Comparison of ENCODE assay signal across 9 cellular contexts in genomic region chr7:2477447-2478386, GRCh38. TPM values are rescaled to one million over a fixed set of nuclear protein-coding genes. Genes with fewer than 3 reads are reported as not detected.
DNase-seq lines count a peak whose midpoint lies in the region; ATAC-seq, FAIRE-seq and TF ChIP-seq lines count a peak whose summit lies in the region.
"Had no signal": no experiment of that assay in that cellular context is flagged by ENCODE, and none has a peak within 500 bp of the region (broad histone marks: within the 10 kb centered on the region; RNA-seq: fewer than 3 reads in every experiment).

No MANE protein-coding gene starts in this region.

- BruUV-seq in A673 (replicated peaks; lab: Mats Ljungman, UMichigan) = no TSS peak
- no TSS peak for BruUV-seq in HepG2 (replicated peaks; lab: Mats Ljungman, UMichigan)

- H3K79me2 ChIP-seq in HepG2 (ENCODE audit: insufficient read depth, low read length) = no peaks in the 10 kb centered on the region

- no peak for FAIRE-seq in HepG2 (lab: Jason Lieb, UNC)
- FAIRE-seq: islet of Langerhans had no signal

- H3K4me3 Mint-ChIP-seq in central memory CD8-positive, alpha-beta T cell = no peak overlapping the region

- ATAC-seq in GM18505 (IDR thresholded peaks at IDR 0.05; ENCODE audit: unreplicated experiment) = peak; percentile 53
- peak; percentile 80 for ATAC-seq in central memory CD8-positive, alpha-beta T cell (replicated peaks; ENCODE audit: extremely low read depth, poor library complexity, severe bottlenecking)
- ATAC-seq in HepG2 = peak; percentile 92

- in situ Hi-C loops in HepG2 (cut with HindIII; ENCODE audit: extremely low pct_ligation_motif_present, low pct_unique_long_range_greater_than_20kb) = no loop called here

- H3K4me1 Mint-ChIP-seq in central memory CD8-positive, alpha-beta T cell = no peaks in the 10 kb centered on the region

- no peaks in the 10 kb centered on the region for H3K36me3 ChIP-seq in A673 (ENCODE audit: insufficient read depth, low read length, poor library complexity, severe bottlenecking)
- H3K36me3 ChIP-seq in HepG2 (replicated peaks in 1 of 2; ENCODE audit: control insufficient read depth in 1 of 2, insufficient read depth in 2 of 2, low read length in 2 of 2) = no peaks in the 10 kb centered on the region
- no peaks in the 10 kb centered on the region for H3K36me3 ChIP-seq in ovary

- intact Hi-C loops in A673 (cut with micrococcal nuclease; ENCODE audit: unreplicated experiment) = no loop called here
- intact Hi-C loops in HepG2 (cut with micrococcal nuclease; ENCODE audit: unreplicated experiment) = loop anchor here (5.0 to 10.0 kb wide), 2 partner anchors 45 to 87 kb away; no protein-coding TSS in a partner anchor
- intact Hi-C loops in ovary (cut with DNase I) = loop anchor here in 1 of 4 donors (10.0 kb wide), 1 partner anchor 97 kb away; no protein-coding TSS in a partner anchor

- peaks cover 3% of the 10 kb centered on the region for H3K36me3 Mint-ChIP-seq in central memory CD8-positive, alpha-beta T cell (ENCODE audit: insufficient read depth)

- H2AFZ ChIP-seq in HepG2 (ENCODE audit: low read length) = no peak overlapping the region

- POLR2A ChIA-PET in A673 (lab: Charles Lee; ENCODE audit: low non-redundant PET) (no interaction called here), HepG2 (lab: Yijun Ruan, JAX) (no interaction called here)

- TF ChIP-seq EP300 in HepG2 (IDR thresholded peaks at IDR 0.05; ENCODE audit: low read depth in 2 of 2, low read length in 2 of 2) (no peak), HepG2 (CRISPR knock-in tag; IDR thresholded peaks at IDR 0.05; ENCODE audit: borderline replicate concordance) (no peak), ovary (IDR thresholded peaks at IDR 0.05) (no peak)

- H3K9me3 ChIP-seq in A673 (ENCODE audit: low read depth, low read length, poor library complexity, severe bottlenecking) (no peaks in the 10 kb centered on the region), HepG2 (ENCODE audit: low read length) (no peaks in the 10 kb centered on the region), ovary (no peaks in the 10 kb centered on the region)

- H3K4me3 ChIP-seq in A673 (ENCODE audit: low read depth, low read length, poor library complexity, severe bottlenecking) (no peak overlapping the region), HepG2 (replicated peaks in 1 of 3; ENCODE audit: insufficient read depth in 1 of 3, low read depth in 2 of 3, low read length in 3 of 3) (no peak overlapping the region; a peak in 1 of 6 replicates), ovary (no peak overlapping the region)

- peak; percentile 54 for TF ChIP-seq CTCF in A673 (conservative IDR thresholded peaks at IDR 0.05; ENCODE audit: low read depth, low read length)
- TF ChIP-seq CTCF in HepG2 (CRISPR knock-in tag; IDR thresholded peaks at IDR 0.05) = peak; percentile 96
- peak in 1 of 3 donors; percentile 27 for TF ChIP-seq CTCF in ovary (IDR thresholded peaks at IDR 0.05)

- no peaks in the 10 kb centered on the region for H3K27me3 Mint-ChIP-seq in central memory CD8-positive, alpha-beta T cell

- H3K9me3 Mint-ChIP-seq in central memory CD8-positive, alpha-beta T cell = peaks cover 1% of the 10 kb centered on the region

- H3K27ac ChIP-seq in A673 (ENCODE audit: low read depth, low read length, poor library complexity, severe bottlenecking) = no peak overlapping the region
- H3K27ac ChIP-seq in HepG2 (ENCODE audit: extremely low read length, insufficient read depth, low read length) = no peak overlapping the region
- H3K27ac ChIP-seq in ovary = no peak overlapping the region

- H3K27ac Mint-ChIP-seq in central memory CD8-positive, alpha-beta T cell (ENCODE audit: low read depth) = no peak overlapping the region

- H3K4me1 ChIP-seq in A673 (ENCODE audit: insufficient read depth, low read length, poor library complexity, severe bottlenecking) = no peaks in the 10 kb centered on the region
- peaks cover 38% of the 10 kb centered on the region for H3K4me1 ChIP-seq in HepG2 (ENCODE audit: insufficient read depth, low read length)
- no peaks in the 10 kb centered on the region for H3K4me1 ChIP-seq in ovary (ENCODE audit: insufficient read depth)

- H3K9ac ChIP-seq in HepG2 (ENCODE audit: insufficient read depth, low read depth, low read length) = no peak overlapping the region

- peak; percentile 39 for DNase-seq in A673 (ENCODE audit: low spot score)
- DNase-seq in MV-4-11 (lab: John Stamatoyannopoulos, UW) = peak; percentile 71
- DNase-seq in activated CD4-positive, alpha-beta T cell treated with anti-CD3 and anti-CD28 coated beads for 1 hour = peak; percentile 41
- DNase-seq in central memory CD8-positive, alpha-beta T cell (ENCODE audit: low spot score in 2 of 2) = peak; percentile 37 to 41
- peak; percentile 34 for DNase-seq in HepG2 (ENCODE audit: low spot score)
- peak; percentile 20 for DNase-seq in stimulated activated CD8-positive, alpha-beta memory T cell treated with anti-CD3 and anti-CD28 coated beads, Interleukin-12 subunit alpha, Interleukin-12 subunit beta, amount 100 ng/mL, for 24 hours (ENCODE audit: extremely low read depth)
- DNase-seq in ovary = no peak

- CTCF ChIA-PET in A673 (lab: Charles Lee) = interaction anchor here (1.4 kb wide), 1 partner anchor 9 kb away, joined by 4 read pairs; no protein-coding TSS in a partner anchor
- CTCF ChIA-PET in HepG2 (lab: Yijun Ruan, JAX; ENCODE audit: low intra/inter-chr PET ratio, low total read pairs) = interaction anchor here (0.6 kb wide), 1 partner anchor 813 kb away, joined by 3 read pairs; no protein-coding TSS in a partner anchor

- TF ChIP-seq POLR2A in GM18505 (IDR thresholded peaks at IDR 0.05; ENCODE audit: borderline replicate concordance, extremely low read depth, insufficient read depth, insufficient read length) = no peak
- TF ChIP-seq POLR2A in HepG2 (IDR thresholded peaks at IDR 0.05; ENCODE audit: insufficient read depth in 1 of 2, low read depth in 2 of 2, low read length in 2 of 2) = no peak
- no peak for TF ChIP-seq POLR2A in ovary (IDR thresholded peaks at IDR 0.05)

- 29% methylated on average over 7 of the region's 34 CpGs for WGBS in HepG2 (ENCODE audit: low lambda C conversion rate)
- WGBS in ovary, 3 donors = 47 to 51% (median 49%) methylated on average over 33 to 34 of the region's 34 CpGs

- no peaks in the 10 kb centered on the region for H3K27me3 ChIP-seq in A673 (replicated peaks; ENCODE audit: insufficient read depth, low read depth, low read length, poor library complexity)
- H3K27me3 ChIP-seq in HepG2 (ENCODE audit: control insufficient read depth in 1 of 2, insufficient read depth in 2 of 2, low read length in 2 of 2) = peaks cover 16 to 63% of the 10 kb centered on the region in 2 experiments
- no peaks in the 10 kb centered on the region for H3K27me3 ChIP-seq in ovary

- H4K20me1 ChIP-seq in HepG2 (ENCODE audit: insufficient read depth, low read length) = no peaks in the 10 kb centered on the region

- H3K4me2 ChIP-seq in HepG2 (ENCODE audit: low read depth, low read length) = peak overlapping the region; percentile 41; the same call in 1 of the 2 replicates

- peak; percentile 84 for TF ChIP-seq RAD21 in HepG2 (CRISPR knock-in tag; IDR thresholded peaks at IDR 0.05)

RNA-seq across cellular contexts. Expression of gene GRIFIN, which starts 1.5 kb away (rescaled TPM):
- total RNA-seq in A673 (2021) (not detected in 2 replicates), HepG2 (2016; rRNA removed; fragmentation: Illumina TruSeq; extraction: Trizol) (not detected in 2 replicates), ovary (not detected)
- total RNA-seq in HepG2 (2016; cell fraction: cytosol; rRNA removed; fragmentation: Illumina TruSeq; extraction: Trizol; ENCODE audit: low read depth) = not detected in 2 replicates
- not detected in 2 replicates for total RNA-seq in HepG2 (2016; cell fraction: insoluble cytoplasmic fraction; rRNA removed; fragmentation: Illumina TruSeq; extraction: Trizol)
- not detected in 2 replicates for total RNA-seq in HepG2 (2016; cell fraction: membrane; rRNA removed; fragmentation: Illumina TruSeq; extraction: Trizol)
- not detected in 2 replicates for total RNA-seq in HepG2 (2016; cell fraction: nucleus; rRNA removed; fragmentation: Illumina TruSeq; extraction: Trizol)
- polyA plus RNA-seq in HepG2 (2011; rRNA removed) (not detected in 2 replicates), ovary (not detected)
- not detected in 2 replicates for polyA plus RNA-seq in HepG2 (2011; cell fraction: cytosol; rRNA removed)
- not detected in 2 replicates for polyA plus RNA-seq in HepG2 (2011; cell fraction: nucleus; rRNA removed)
- polyA plus RNA-seq in HepG2 (2012) = not detected in 2 replicates
- not detected in 2 replicates for polyA plus RNA-seq in HepG2 (2016; cell fraction: cytosol; fragmentation: Illumina TruSeq; extraction: Trizol; ENCODE audit: low read depth)
- polyA plus RNA-seq in HepG2 (2016; cell fraction: insoluble cytoplasmic fraction; fragmentation: Illumina TruSeq; extraction: Trizol; ENCODE audit: low read depth) = not detected in 2 replicates
- not detected in 2 replicates for polyA plus RNA-seq in HepG2 (2016; cell fraction: membrane; fragmentation: Illumina TruSeq; extraction: Trizol; ENCODE audit: low read depth)
- polyA plus RNA-seq in HepG2 (2016; cell fraction: nucleus; fragmentation: Illumina TruSeq; extraction: Trizol; ENCODE audit: insufficient read depth, low read depth) = not detected in 2 replicates
- not detected in 2 replicates for polyA minus RNA-seq in HepG2 (2011; rRNA and poly(A)+ RNA removed; ENCODE audit: low replicate concordance)
- polyA minus RNA-seq in HepG2 (2011; cell fraction: cytosol; rRNA and poly(A)+ RNA removed) = not detected in 2 replicates
- not detected in 2 replicates for polyA minus RNA-seq in HepG2 (2011; cell fraction: nucleus; rRNA and poly(A)+ RNA removed)

RNA-seq across cellular contexts. Expression of gene LFNG, which starts 41.9 kb away (rescaled TPM):
- total RNA-seq in A673 (2021) (8.7 and 11.7 TPM in 2 replicates), HepG2 (2016; rRNA removed; fragmentation: Illumina TruSeq; extraction: Trizol) (0.44 TPM in 1 of 2 replicates, not detected in the other), ovary (1 to 10 TPM in 6 of 7 donors, under 1 TPM in 1; 0.86 to 8.2 (median 3.3) TPM)
- not detected in 2 replicates for total RNA-seq in HepG2 (2016; cell fraction: cytosol; rRNA removed; fragmentation: Illumina TruSeq; extraction: Trizol; ENCODE audit: low read depth)
- 0.18 and 0.80 TPM in 2 replicates for total RNA-seq in HepG2 (2016; cell fraction: insoluble cytoplasmic fraction; rRNA removed; fragmentation: Illumina TruSeq; extraction: Trizol)
- 0.22 and 0.24 TPM in 2 replicates for total RNA-seq in HepG2 (2016; cell fraction: membrane; rRNA removed; fragmentation: Illumina TruSeq; extraction: Trizol)
- total RNA-seq in HepG2 (2016; cell fraction: nucleus; rRNA removed; fragmentation: Illumina TruSeq; extraction: Trizol) = 0.19 and 0.81 TPM in 2 replicates
- polyA plus RNA-seq in HepG2 (2011; rRNA removed) (1.5 and 1.6 TPM in 2 replicates), ovary (1 to 10 TPM; 2.3 to 4.1 TPM)
- 1.1 and 2.1 TPM in 2 replicates for polyA plus RNA-seq in HepG2 (2011; cell fraction: cytosol; rRNA removed)
- polyA plus RNA-seq in HepG2 (2011; cell fraction: nucleus; rRNA removed) = 3.6 and 4.6 TPM in 2 replicates
- polyA plus RNA-seq in HepG2 (2012) = 0.72 and 1.2 TPM in 2 replicates
- polyA plus RNA-seq in HepG2 (2016; cell fraction: cytosol; fragmentation: Illumina TruSeq; extraction: Trizol; ENCODE audit: low read depth) = 0.07 and 0.11 TPM in 2 replicates
- polyA plus RNA-seq in HepG2 (2016; cell fraction: insoluble cytoplasmic fraction; fragmentation: Illumina TruSeq; extraction: Trizol; ENCODE audit: low read depth) = 0.16 TPM in 1 of 2 replicates, not detected in the other
- polyA plus RNA-seq in HepG2 (2016; cell fraction: membrane; fragmentation: Illumina TruSeq; extraction: Trizol; ENCODE audit: low read depth) = 0.12 and 0.18 TPM in 2 replicates
- 0.70 and 1.00 TPM in 2 replicates for polyA plus RNA-seq in HepG2 (2016; cell fraction: nucleus; fragmentation: Illumina TruSeq; extraction: Trizol; ENCODE audit: insufficient read depth, low read depth)
- 3.4 and 11.1 TPM in 2 replicates for polyA minus RNA-seq in HepG2 (2011; rRNA and poly(A)+ RNA removed; ENCODE audit: low replicate concordance)
- polyA minus RNA-seq in HepG2 (2011; cell fraction: cytosol; rRNA and poly(A)+ RNA removed) = 1.5 TPM in 2 replicates
- polyA minus RNA-seq in HepG2 (2011; cell fraction: nucleus; rRNA and poly(A)+ RNA removed) = 2.4 and 4.6 TPM in 2 replicates

Comparison
In these comparisons a context has a peak if more than half of its experiments do, and no peak if none do; other contexts are left out.
1. DNase-seq: peak in A673 (single experiment), MV-4-11 (single experiment), activated CD4-positive, alpha-beta T cell treated with anti-CD3 and anti-CD28 coated beads for 1 hour (single experiment), central memory CD8-positive, alpha-beta T cell (2 of 2), HepG2 (single experiment) and stimulated activated CD8-positive, alpha-beta memory T cell treated with anti-CD3 and anti-CD28 coated beads, Interleukin-12 subunit alpha, Interleukin-12 subunit beta, amount 100 ng/mL, for 24 hours (single experiment); none in ovary (0 of 5).
2. Peak in every context shown above with its lines, with median percentiles within 50 percentile points of each other: ATAC-seq.